26 cellular contexts compared by ENCODE assay signal in genomic region chr9:85443190-85443598, GRCh38.
DNase-seq lines count a peak whose midpoint lies in the region; ATAC-seq and TF ChIP-seq lines count a peak whose summit lies in the region.
"Had no signal": no experiment of that assay in that cellular context is flagged by ENCODE, and none has a peak within 500 bp of the region (broad histone marks: within the 10 kb centered on the region; RNA-seq: fewer than 3 reads in every experiment).

No MANE protein-coding gene starts in this region.

- in situ Hi-C loops in transverse colon (cut with MboI; ENCODE audit: low pct_ligation_motif_present in 1 of 4, low pct_unique_long_range_greater_than_20kb in 1 of 4, low sequenced_read_pairs in 3 of 4), result no loop called here

- no peak for TF ChIP-seq EP300 in transverse colon (IDR thresholded peaks at IDR 0.05; ENCODE audit: low read depth)

- H3F3A ChIP-seq in GM23338 (replicated peaks; ENCODE audit: low read depth), result no peaks in the 10 kb centered on the region

- TF ChIP-seq POLR2A in transverse colon (IDR thresholded peaks at IDR 0.05), result no peak

- peak overlapping the region; percentile 1; the same call in 1 of the 2 replicates for H2AFZ ChIP-seq in GM23338

- H3K36me3 ChIP-seq in GM23338 (ENCODE audit: insufficient read depth) (no peaks in the 10 kb centered on the region; the same call in 1 of the 2 replicates), transverse colon (no peaks in the 10 kb centered on the region)
- H3K36me3 ChIP-seq: brain microvascular endothelial cell, pancreas had no signal

- H3K4me1 Mint-ChIP-seq in GM23338 (no peaks in the 10 kb centered on the region), nephron progenitor cell (peaks cover 18% of the 10 kb centered on the region)
- H3K4me1 Mint-ChIP-seq: activated naive CD8-positive, alpha-beta T cell treated with anti-CD3 and anti-CD28 coated beads, Interleukin-2, amount 10 ng/mL, durations not matched to agents 7 days and 5 days; CD8-positive, alpha-beta memory T cell; naive thymus-derived CD4-positive, alpha-beta T cell had no signal

- no peak overlapping the region for H3K4me2 ChIP-seq in GM23338
- H3K4me2 ChIP-seq: KMS-11 had no signal

- H3K27me3 Mint-ChIP-seq in GM23338 (ENCODE audit: insufficient read depth, low read depth, poor library complexity) (no peaks in the 10 kb centered on the region), nephron progenitor cell (ENCODE audit: low read depth, poor library complexity) (peaks cover 6% of the 10 kb centered on the region)

- H3K9me3 ChIP-seq in right cardiac atrium (ENCODE audit: control insufficient read depth, low read length), result no peaks in the 10 kb centered on the region
- H3K9me3 ChIP-seq in transverse colon, result no peaks in the 10 kb centered on the region
- H3K9me3 ChIP-seq: pancreas had no signal

- no peaks in the 10 kb centered on the region for H4K20me1 ChIP-seq in GM23338 (replicated peaks; ENCODE audit: insufficient read depth)

- H3K4me3 Mint-ChIP-seq in GM23338, result no peak overlapping the region
- H3K4me3 Mint-ChIP-seq in nephron progenitor cell, result no peak overlapping the region
- H3K4me3 Mint-ChIP-seq: activated B cell treated with CpG ODN at 0.5 μM for 24 hours; activated CD8-positive, alpha-beta T cell treated with anti-CD3 and anti-CD28 coated beads, Interleukin-2, amount 10 ng/mL, durations not matched to agents 7 days and 5 days; activated naive CD8-positive, alpha-beta T cell treated with anti-CD3 and anti-CD28 coated beads, Interleukin-2, amount 10 ng/mL, durations not matched to agents 7 days and 5 days; activated T-cell treated with anti-CD3 and anti-CD28 coated beads, Interleukin-2, amount 50 U/mL, for 72 hours; dendritic cell treated with granulocyte-macrophage colony-stimulating factor and Interleukin-4, amounts not matched to agents 40 ng/mL and 50 ng/mL, for 4 days; naive thymus-derived CD4-positive, alpha-beta T cell had no signal

- intact Hi-C loops in right cardiac atrium (cut with DNase I), result no loop called here
- intact Hi-C loops in transverse colon (cut with DNase I; ENCODE audit: low total_unique reads), result no loop called here

- H3K79me2 ChIP-seq in GM23338 (replicated peaks; ENCODE audit: insufficient read depth), result no peaks in the 10 kb centered on the region

- H3K27ac Mint-ChIP-seq in GM23338, result no peak overlapping the region
- H3K27ac Mint-ChIP-seq in nephron progenitor cell, result peak overlapping the region; percentile 16
- H3K27ac Mint-ChIP-seq: activated B cell treated with CpG ODN at 0.5 μM for 24 hours; activated CD8-positive, alpha-beta T cell treated with anti-CD3 and anti-CD28 coated beads, Interleukin-2, amount 10 ng/mL, durations not matched to agents 7 days and 5 days; activated naive CD8-positive, alpha-beta T cell treated with anti-CD3 and anti-CD28 coated beads, Interleukin-2, amount 10 ng/mL, durations not matched to agents 7 days and 5 days; activated T-cell treated with anti-CD3 and anti-CD28 coated beads, Interleukin-2, amount 50 U/mL, for 72 hours; CD8-positive, alpha-beta memory T cell; dendritic cell treated with granulocyte-macrophage colony-stimulating factor and Interleukin-4, amounts not matched to agents 40 ng/mL and 50 ng/mL, for 4 days; naive thymus-derived CD4-positive, alpha-beta T cell had no signal

- WGBS in right cardiac atrium, result 83% methylated on average over 7 of the region's 7 CpGs
- WGBS in transverse colon (ENCODE audit: low coverage in 1 of 2), 2 donors, result 67 to 70% methylated on average over 6 to 7 of the region's 7 CpGs

- peak; percentile 48 for ATAC-seq in GM18867 (IDR thresholded peaks at IDR 0.05; ENCODE audit: unreplicated experiment)
- no peak for ATAC-seq in GM23338
- peak; percentile 52 for ATAC-seq in HG03342 (IDR thresholded peaks at IDR 0.05; ENCODE audit: unreplicated experiment)
- ATAC-seq in right cardiac atrium, result no peak
- ATAC-seq: activated CD8-positive, alpha-beta T cell treated with anti-CD3 and anti-CD28 coated beads, Interleukin-2, amount 10 ng/mL, durations not matched to agents 7 days and 5 days; activated T-cell treated with anti-CD3 and anti-CD28 coated beads, Interleukin-2, amount 50 U/mL, for 72 hours; HCT116; naive thymus-derived CD4-positive, alpha-beta T cell; pancreas; PC-3 had no signal

- H3K4me3 ChIP-seq in GM23338 (no peak overlapping the region), right cardiac atrium (ENCODE audit: low read length) (no peak overlapping the region), transverse colon (no peak overlapping the region)
- H3K4me3 ChIP-seq: pancreas had no signal

- DNase-seq in GM23338 (ENCODE audit: low spot score) (no peak), nephron progenitor cell (no peak), right cardiac atrium (no peak), activated gamma-delta T cell (lab: John Stamatoyannopoulos, UW) (no peak), dedifferentiated amniotic fluid mesenchymal stem cell (ENCODE audit: extremely low spot score) (no peak), transverse colon (no peak)
- DNase-seq: activated B cell treated with CpG ODN at 0.5 μM for 24 hours; activated CD8-positive, alpha-beta T cell treated with anti-CD3 and anti-CD28 coated beads, Interleukin-2, amount 10 ng/mL, durations not matched to agents 7 days and 5 days; activated naive CD8-positive, alpha-beta T cell treated with anti-CD3 and anti-CD28 coated beads, Interleukin-2, amount 10 ng/mL, durations not matched to agents 7 days and 5 days; activated T-cell treated with anti-CD3 and anti-CD28 coated beads, Interleukin-2, amount 50 U/mL, for 72 hours; brain microvascular endothelial cell; CD8-positive, alpha-beta memory T cell; DMS79; kidney; naive thymus-derived CD4-positive, alpha-beta T cell; NCI-H1092 treated with DMSO at 0.1 percent for 48 hours; NCI-H2107; NCI-H526; pancreas; PC-3 had no signal

- H3K9me3 Mint-ChIP-seq in GM23338, result peaks cover 7% of the 10 kb centered on the region; the same call in 2 of the 3 replicates
- H3K9me3 Mint-ChIP-seq in nephron progenitor cell, result peaks cover 42% of the 10 kb centered on the region
- H3K9me3 Mint-ChIP-seq: dendritic cell treated with granulocyte-macrophage colony-stimulating factor and Interleukin-4, amounts not matched to agents 40 ng/mL and 50 ng/mL, for 4 days had no signal

- TF ChIP-seq CTCF in GM23338 (conservative IDR thresholded peaks at IDR 0.05; ENCODE audit: low read depth in 2 of 2) (no peak), nephron progenitor cell (IDR thresholded peaks at IDR 0.05) (no peak), transverse colon (IDR thresholded peaks at IDR 0.05) (no peak)

- no peaks in the 10 kb centered on the region for H3K4me1 ChIP-seq in GM23338 (ENCODE audit: insufficient read depth)
- no peaks in the 10 kb centered on the region for H3K4me1 ChIP-seq in right cardiac atrium (ENCODE audit: control insufficient read depth, insufficient read depth, low read length)
- H3K4me1 ChIP-seq in transverse colon, result no peaks in the 10 kb centered on the region
- H3K4me1 ChIP-seq: pancreas had no signal

- H3K27ac ChIP-seq in GM23338 (ENCODE audit: low read depth) (no peak overlapping the region), right cardiac atrium (ENCODE audit: low read length) (no peak overlapping the region), transverse colon (no peak overlapping the region)
- H3K27ac ChIP-seq: brain microvascular endothelial cell, epithelial cell of prostate, KMS-11, pancreas had no signal

- H3K36me3 Mint-ChIP-seq in GM23338 (ENCODE audit: low read depth) (no peaks in the 10 kb centered on the region; the same call in 1 of the 3 replicates), nephron progenitor cell (ENCODE audit: low read depth) (no peaks in the 10 kb centered on the region)
- H3K36me3 Mint-ChIP-seq: activated naive CD8-positive, alpha-beta T cell treated with anti-CD3 and anti-CD28 coated beads, Interleukin-2, amount 10 ng/mL, durations not matched to agents 7 days and 5 days; CD8-positive, alpha-beta memory T cell had no signal

- H3K9me2 ChIP-seq in GM23338 (ENCODE audit: insufficient read depth), result no peaks in the 10 kb centered on the region

- H3K27me3 ChIP-seq in GM23338 (ENCODE audit: insufficient read depth), result no peaks in the 10 kb centered on the region
- H3K27me3 ChIP-seq in right cardiac atrium (ENCODE audit: control insufficient read depth, insufficient read depth), result no peaks in the 10 kb centered on the region
- no peaks in the 10 kb centered on the region for H3K27me3 ChIP-seq in transverse colon
- H3K27me3 ChIP-seq: brain microvascular endothelial cell, pancreas had no signal

Comparison
In these comparisons a context has a peak if more than half of its experiments do, and no peak if none do; other contexts are left out.
1. ATAC-seq: peak in GM18867 (single experiment) and HG03342 (single experiment); none in GM23338 (single experiment) and right cardiac atrium (0 of 2).